Comparison of ENCODE assay signal across 11 cellular contexts in the genomic region with DNA sequence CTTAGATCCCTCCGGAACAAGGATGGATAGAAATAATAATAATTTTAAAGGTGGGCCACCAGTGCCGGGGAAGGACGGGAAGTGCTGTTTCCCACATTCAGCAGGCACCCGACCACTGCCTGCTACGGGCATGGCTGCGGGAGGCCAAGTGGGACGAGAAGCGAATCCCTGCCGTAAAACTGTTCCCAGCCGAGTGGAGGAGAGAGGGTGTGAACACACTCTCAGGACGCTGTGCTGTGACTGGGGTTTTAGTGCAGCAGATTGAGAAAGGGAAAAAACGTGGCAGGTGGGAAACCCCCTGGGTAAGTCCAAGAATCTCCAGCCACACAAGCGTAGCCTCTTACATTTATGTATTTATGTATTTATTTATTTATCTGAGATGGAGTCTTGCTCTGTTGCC.
A peak's percentile ranks its signal among the peaks of the same experiment; 100 is the strongest.
DNase-seq lines count a peak whose midpoint lies in the region; ATAC-seq and TF ChIP-seq lines count a peak whose summit lies in the region.
"Had no signal": no experiment of that assay in that cellular context is flagged by ENCODE, and none has a peak within 500 bp of the region (broad histone marks: within the 10 kb centered on the region; RNA-seq: fewer than 3 reads in every experiment).

No MANE protein-coding gene starts in this region.

- H3K4me1 Mint-ChIP-seq in effector memory CD8-positive, alpha-beta T cell (ENCODE audit: low read depth in 2 of 2), result peaks cover 15% of the 10 kb centered on the region in 2 donors

- H3K4me3 Mint-ChIP-seq in effector memory CD8-positive, alpha-beta T cell, result no peak overlapping the region
- H3K4me3 Mint-ChIP-seq: natural killer cell treated with Interleukin-12 subunit alpha and Interleukin-12 subunit beta and Interleukin-15 and Interleukin-18, amount 100 ng/mL, for 72 hours had no signal

- no peak for DNase-seq in effector memory CD8-positive, alpha-beta T cell
- DNase-seq in NCI-H69 (lab: John Stamatoyannopoulos, UW) (no peak), NCI-H1930 (lab: John Stamatoyannopoulos, UW) (no peak), NCI-H146 (lab: John Stamatoyannopoulos, UW) (no peak)
- DNase-seq: gastrocnemius medialis, NCI-H2029, T1000 had no signal

- H3K9me3 Mint-ChIP-seq in effector memory CD8-positive, alpha-beta T cell, result peaks cover 0 to 2% of the 10 kb centered on the region in 2 donors

- no peak for TF ChIP-seq POLR2A in GM18505 (IDR thresholded peaks at IDR 0.05; ENCODE audit: borderline replicate concordance, extremely low read depth, insufficient read depth, insufficient read length)

- H3K27me3 Mint-ChIP-seq in effector memory CD8-positive, alpha-beta T cell, result peaks cover 26 to 38% of the 10 kb centered on the region in 2 donors

- no peak overlapping the region for H3K27ac Mint-ChIP-seq in effector memory CD8-positive, alpha-beta T cell

- peaks cover 10% of the 10 kb centered on the region for H3K36me3 Mint-ChIP-seq in effector memory CD8-positive, alpha-beta T cell (ENCODE audit: insufficient read depth)

- ATAC-seq in GM18505 (IDR thresholded peaks at IDR 0.05; ENCODE audit: unreplicated experiment) (peak; percentile 61), GM19397 (IDR thresholded peaks at IDR 0.05; ENCODE audit: unreplicated experiment) (peak; percentile 75), HG03097 (IDR thresholded peaks at IDR 0.05; ENCODE audit: low FRiP score, unreplicated experiment) (peak; percentile 58)
- peak; percentile 48 for ATAC-seq in effector memory CD8-positive, alpha-beta T cell (replicated peaks)
- ATAC-seq: gastrocnemius medialis had no signal
